Comparison of ENCODE assay signal across 14 cellular contexts in the genomic region with DNA sequence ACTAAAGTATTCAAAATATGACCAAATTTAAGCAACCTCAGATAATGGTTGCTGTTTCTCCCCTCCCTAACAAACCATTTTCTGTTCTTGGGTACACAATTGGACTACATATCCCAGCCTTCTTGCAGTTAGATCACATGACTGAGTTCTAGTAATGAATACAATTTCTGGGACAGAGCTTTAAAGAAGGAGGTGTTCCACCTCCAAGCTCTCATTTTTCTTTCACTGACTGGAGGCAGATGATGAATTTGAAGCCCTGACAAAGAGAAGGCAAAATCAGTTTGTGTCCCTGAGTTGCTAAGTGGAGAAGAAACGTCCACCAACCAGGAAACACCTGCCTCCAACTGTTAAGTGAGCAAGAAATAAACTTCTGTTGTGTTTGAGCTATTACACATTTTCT.
DNase-seq lines count a peak whose midpoint lies in the region; ATAC-seq, FAIRE-seq and TF ChIP-seq lines count a peak whose summit lies in the region.
"Had no signal": no experiment of that assay in that cellular context is flagged by ENCODE, and none has a peak within 500 bp of the region (broad histone marks: within the 10 kb centered on the region; RNA-seq: fewer than 3 reads in every experiment).

No MANE protein-coding gene starts in this region.

- no peaks in the 10 kb centered on the region for H3K79me2 ChIP-seq in K562 (ENCODE audit: control insufficient read depth, insufficient read depth, low read length)

- TF ChIP-seq CTCF in K562 (IDR thresholded peaks at IDR 0.05 in 2 of 3, conservative IDR thresholded peaks at IDR 0.05 in 1 of 3; ENCODE audit: insufficient read depth in 2 of 3, low read depth in 1 of 3, low read length in 3 of 3) (no peak), tibial artery (IDR thresholded peaks at IDR 0.05) (no peak), testis (IDR thresholded peaks at IDR 0.05) (no peak)

- POLR2A ChIA-PET in K562 (lab: Yijun Ruan, JAX), result interaction anchor here (1.3 kb wide), 1 partner anchor 17 kb away, joined by 5 read pairs; no protein-coding TSS in a partner anchor

- H4K91ac ChIP-seq in neuronal stem cell (ENCODE audit: low read depth, low read length, poor library complexity), result no peak overlapping the region

- ATAC-seq in K562 (peak; percentile 68), HG02970 (IDR thresholded peaks at IDR 0.05; ENCODE audit: low FRiP score, unreplicated experiment) (no peak)
- ATAC-seq: T-helper 17 cell had no signal

- intact Hi-C loops in K562 (cut with micrococcal nuclease), result no loop called here
- intact Hi-C loops in tibial artery (cut with DNase I; ENCODE audit: low total_unique reads), result loop anchor here (10.0 kb wide), 1 partner anchor 1535 kb away; no protein-coding TSS in a partner anchor
- intact Hi-C loops in testis (cut with DNase I; ENCODE audit: low total_unique reads), result no loop called here

- H3K4me3 ChIP-seq in K562 (no peak overlapping the region), neuronal stem cell (ENCODE audit: low read length in 2 of 2) (no peak overlapping the region), tibial artery (no peak overlapping the region), testis (no peak overlapping the region)

- no peak overlapping the region for H3K18ac ChIP-seq in neuronal stem cell (ENCODE audit: low read length)

- H3K4ac ChIP-seq in neuronal stem cell (ENCODE audit: low read length), result no peak overlapping the region

- FAIRE-seq in K562 (lab: Jason Lieb, UNC), result no peak

- H3K9me1 ChIP-seq in K562 (ENCODE audit: control insufficient read depth, insufficient read depth, low read length), result no peaks in the 10 kb centered on the region

- H2AK5ac ChIP-seq in neuronal stem cell (ENCODE audit: low read depth, low read length), result no peak overlapping the region

- 0% methylated on average over 1 of the region's 1 CpG for WGBS in K562 (ENCODE audit: insufficient coverage, low coverage, missing lambda C conversion rate)
- WGBS in neuronal stem cell (ENCODE audit: extremely low coverage in 2 of 2, insufficient read length in 2 of 2, insufficient replicate concordance in 1 of 2), 2 donors, result no CpG with 5 or more reads among the region's 1 CpG
- 56 to 60% methylated on average over 1 of the region's 1 CpG for WGBS in testis, 2 donors

- H2BK120ac ChIP-seq in neuronal stem cell (ENCODE audit: low read depth, low read length), result no peak overlapping the region

- H3K9me3 ChIP-seq in K562 (replicated peaks; ENCODE audit: control insufficient read depth, insufficient read depth, low read depth, low read length) (no peaks in the 10 kb centered on the region), neuronal stem cell (replicated peaks in 1 of 2; ENCODE audit: control insufficient read depth in 2 of 2, insufficient read depth in 1 of 2, low read depth in 1 of 2, low read length in 2 of 2) (no peaks in the 10 kb centered on the region), tibial artery (no peaks in the 10 kb centered on the region), testis (no peaks in the 10 kb centered on the region)

- H3K4me1 ChIP-seq in K562 (replicated peaks in 1 of 2; ENCODE audit: control insufficient read depth in 2 of 2, insufficient read depth in 2 of 2, low read length in 2 of 2) (no peaks in the 10 kb centered on the region), neuronal stem cell (ENCODE audit: control insufficient read depth in 2 of 2, insufficient read depth in 1 of 2, low read depth in 1 of 2, low read length in 2 of 2) (peaks cover 0 to 2% of the 10 kb centered on the region in 2 donors), tibial artery (peaks cover 0 to 6% (median 3%) of the 10 kb centered on the region in 4 donors), testis (no peaks in the 10 kb centered on the region)

- no peak overlapping the region for H4K8ac ChIP-seq in neuronal stem cell (ENCODE audit: low read depth, low read length)

- CTCF ChIA-PET in K562 (lab: Yijun Ruan, JAX; ENCODE audit: low intra/inter-chr PET ratio), result no interaction called here

- no peak overlapping the region for H3K9ac ChIP-seq in K562 (ENCODE audit: insufficient read depth in 1 of 2, low read depth in 2 of 2, low read length in 2 of 2)
- no peak overlapping the region for H3K9ac ChIP-seq in neuronal stem cell (ENCODE audit: low read depth, low read length, poor library complexity)

- no peak overlapping the region for H2BK12ac ChIP-seq in neuronal stem cell (ENCODE audit: low read length)

- no peak for TF ChIP-seq EP300 in K562 (IDR thresholded peaks at IDR 0.05; ENCODE audit: low read length)

- H3K27ac ChIP-seq in K562 (ENCODE audit: extremely low read depth, low read depth, low read length) (no peak overlapping the region), neuronal stem cell (replicated peaks; ENCODE audit: low read length) (no peak overlapping the region), tibial artery (no peak overlapping the region), testis (no peak overlapping the region)

- no peak overlapping the region for H3K23ac ChIP-seq in neuronal stem cell (ENCODE audit: low read depth, low read length, poor library complexity)

- DNase-seq in NCI-H1092 treated with DMSO at 0.1 percent for 48 hours (lab: John Stamatoyannopoulos, UW) (peak; percentile 14), NCI-H1092 (lab: John Stamatoyannopoulos, UW) (no peak), Kasumi-1 (lab: John Stamatoyannopoulos, UW) (peak; percentile 7 to 13), K562 (ENCODE audit: extremely low read depth in 1 of 4, low spot score in 3 of 4) (peak in 1 of 4 experiments; percentile 8), neuronal stem cell (ENCODE audit: low spot score) (no peak), tibial artery (no peak), testis (no peak)
- DNase-seq: 8988T; activated CD4-positive, alpha-beta T cell treated with anti-CD3 and anti-CD28 coated beads, Interleukin-2, amount 50 U/mL, for 4 hours; activated naive CD4-positive, alpha-beta T cell; central memory CD4-positive, alpha-beta T cell; MM.1S; T-helper 17 cell had no signal

- H2BK15ac ChIP-seq in neuronal stem cell (ENCODE audit: low read length), result no peak overlapping the region

- no TSS peak for BruUV-seq in K562 (replicated peaks; lab: Mats Ljungman, UMichigan)

- in situ Hi-C loops in K562 (cut with MboI), result no loop called here

- no peaks in the 10 kb centered on the region for H4K20me1 ChIP-seq in K562 (replicated peaks; ENCODE audit: control insufficient read depth, insufficient read depth, low read length)

- H2BK5ac ChIP-seq in neuronal stem cell (ENCODE audit: low read length), result no peak overlapping the region

- TF ChIP-seq RAD21 in K562 (CRISPR knock-in tag; conservative IDR thresholded peaks at IDR 0.05 in 1 of 2, IDR thresholded peaks at IDR 0.05 in 1 of 2), result no peak

- H3K27me3 ChIP-seq in K562 (ENCODE audit: control insufficient read depth in 2 of 2, insufficient read depth in 2 of 2, low read length in 2 of 2) (no peaks in the 10 kb centered on the region; a peak in 1 of 5 replicates), neuronal stem cell (ENCODE audit: control insufficient read depth in 3 of 3, insufficient read depth in 3 of 3, low read depth in 1 of 3, low read length in 3 of 3) (no peaks in the 10 kb centered on the region), tibial artery (no peaks in the 10 kb centered on the region), testis (no peaks in the 10 kb centered on the region)

- H3K79me1 ChIP-seq in neuronal stem cell (ENCODE audit: low read depth, low read length), result no peaks in the 10 kb centered on the region

- TF ChIP-seq POLR2A in K562 (conservative IDR thresholded peaks at IDR 0.05), result no peak
- no peak for TF ChIP-seq POLR2A in testis (IDR thresholded peaks at IDR 0.05)

- H3K4me2 ChIP-seq in K562 (ENCODE audit: insufficient read depth, low read length), result no peak overlapping the region
- H3K4me2 ChIP-seq in neuronal stem cell (ENCODE audit: insufficient read depth, low read length, poor library complexity, severe bottlenecking), result no peak overlapping the region

- H3K14ac ChIP-seq in neuronal stem cell (ENCODE audit: low read length), result no peak overlapping the region

- no peaks in the 10 kb centered on the region for H3K36me3 ChIP-seq in K562 (ENCODE audit: control insufficient read depth, insufficient read depth, low read length)
- no peaks in the 10 kb centered on the region for H3K36me3 ChIP-seq in neuronal stem cell (replicated peaks in 1 of 2; ENCODE audit: control insufficient read depth in 2 of 2, insufficient read depth in 2 of 2, low read length in 2 of 2)
- H3K36me3 ChIP-seq in tibial artery, result no peaks in the 10 kb centered on the region
- no peaks in the 10 kb centered on the region for H3K36me3 ChIP-seq in testis (ENCODE audit: low read depth, missing control alignments)

- peak overlapping the region; percentile 60 for H2AFZ ChIP-seq in K562 (ENCODE audit: low read depth, low read length)
- H2AFZ ChIP-seq in neuronal stem cell (ENCODE audit: low read length), result peak overlapping the region; percentile 75

TF ChIP-seq in K562, 482 proteins besides CTCF, POLR2A, EP300 and RAD21 (continues in another document):
- TF ChIP-seq ZNF232 (CRISPR knock-in tag; IDR thresholded peaks at IDR 0.05) (no peak), SIX5 (IDR thresholded peaks at IDR 0.05; ENCODE audit: borderline replicate concordance in 1 of 2, insufficient read depth in 1 of 2, low read depth in 1 of 2, low read length in 2 of 2) (peak in 1 of 2 experiments; percentile 27; a peak in 1 of 4 replicates), KDM4B (IDR thresholded peaks at IDR 0.05; ENCODE audit: borderline replicate concordance in 2 of 2, low read depth in 1 of 2) (no peak), KHSRP (IDR thresholded peaks at IDR 0.05) (no peak), ZNF143 (CRISPR knock-in tag; IDR thresholded peaks at IDR 0.05) (0 out of 2 replicates have a peak, but pooled peaks have one; percentile 36)
- TF ChIP-seq, protein P1, sequence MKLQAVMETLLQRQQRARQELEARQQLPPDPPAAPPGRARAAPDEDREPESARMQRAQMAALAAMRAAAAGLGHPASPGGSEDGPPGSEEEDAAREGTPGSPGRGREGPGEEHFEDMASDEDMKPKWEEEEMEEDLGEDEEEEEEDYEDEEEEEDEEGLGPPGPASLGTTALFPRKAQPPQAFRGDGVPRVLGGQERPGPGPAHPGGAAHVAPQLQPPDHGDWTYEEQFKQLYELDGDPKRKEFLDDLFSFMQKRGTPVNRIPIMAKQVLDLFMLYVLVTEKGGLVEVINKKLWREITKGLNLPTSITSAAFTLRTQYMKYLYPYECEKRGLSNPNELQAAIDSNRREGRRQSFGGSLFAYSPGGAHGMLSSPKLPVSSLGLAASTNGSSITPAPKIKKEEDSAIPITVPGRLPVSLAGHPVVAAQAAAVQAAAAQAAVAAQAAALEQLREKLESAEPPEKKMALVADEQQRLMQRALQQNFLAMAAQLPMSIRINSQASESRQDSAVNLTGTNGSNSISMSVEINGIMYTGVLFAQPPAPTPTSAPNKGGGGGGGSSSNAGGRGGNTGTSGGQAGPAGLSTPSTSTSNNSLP (IDR thresholded peaks at IDR 0.05; ENCODE audit: borderline replicate concordance, low read depth, low read length), result no peak

Comparison
In these comparisons a context has a peak if more than half of its experiments do, and no peak if none do; other contexts are left out.
1. DNase-seq: peak in NCI-H1092 treated with DMSO at 0.1 percent for 48 hours (single experiment) and Kasumi-1 (2 of 2); none in NCI-H1092 (single experiment), neuronal stem cell (single experiment), tibial artery (0 of 2) and testis (single experiment).